ENCODE assay signal across 11 cellular contexts in the genomic region with DNA sequence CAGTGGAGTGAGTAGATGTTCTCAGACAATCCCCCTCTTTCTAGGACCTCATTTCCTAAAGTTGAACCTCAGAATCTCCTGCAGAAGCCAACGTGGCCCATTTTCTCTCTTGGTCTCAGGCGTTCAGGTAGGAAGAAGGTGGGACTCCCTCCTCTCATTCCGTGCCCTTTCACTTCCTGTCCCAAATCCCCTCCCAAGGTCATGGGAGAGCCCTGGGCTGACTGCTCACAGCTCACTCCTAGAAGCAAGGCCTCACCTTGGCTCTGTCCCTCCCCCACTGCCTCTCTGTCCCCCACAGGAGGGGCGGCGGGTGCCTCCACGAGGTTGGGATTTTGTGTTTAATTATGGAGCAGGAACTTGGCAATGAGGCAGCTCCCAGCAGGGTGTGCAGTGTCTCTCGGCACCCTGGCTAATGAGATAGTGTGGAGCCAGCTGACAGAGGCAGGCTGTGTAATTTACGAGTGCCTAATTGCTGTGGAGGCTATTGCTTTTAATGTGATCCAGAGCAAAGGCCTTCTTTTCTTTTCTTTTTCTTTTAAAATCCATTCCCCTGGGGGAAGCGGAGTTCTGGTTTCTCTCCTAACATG. TPM values are rescaled to one million over a fixed set of nuclear protein-coding genes. Genes with fewer than 3 reads are reported as not detected.
DNase-seq lines count a peak whose midpoint lies in the region; ATAC-seq and TF ChIP-seq lines count a peak whose summit lies in the region.
"Had no signal": no experiment of that assay in that cellular context is flagged by ENCODE, and none has a peak within 500 bp of the region (broad histone marks: within the 10 kb centered on the region; RNA-seq: fewer than 3 reads in every experiment).

No MANE protein-coding gene starts in this region.

- H3K9me3 ChIP-seq in HCT116 (ENCODE audit: control insufficient read depth in 1 of 2, insufficient read depth in 1 of 2, low read depth in 1 of 2, low read length in 2 of 2), result no peaks in the 10 kb centered on the region

- H3K36me3 ChIP-seq in HCT116 (ENCODE audit: control insufficient read depth in 1 of 2, insufficient read depth in 2 of 2, low read length in 2 of 2), result no peaks in the 10 kb centered on the region

- intact Hi-C loops in HCT116 (cut with micrococcal nuclease), result no loop called here

- peaks cover 17 to 22% of the 10 kb centered on the region in 2 experiments for H3K4me1 ChIP-seq in HCT116 (ENCODE audit: control insufficient read depth in 1 of 2, insufficient read depth in 2 of 2, low read length in 2 of 2)

- TF ChIP-seq POLR2A in HCT116 (IDR thresholded peaks at IDR 0.05; ENCODE audit: borderline replicate concordance, extremely low read depth, insufficient read depth, insufficient read length), result no peak

- no peak overlapping the region for H3K9ac ChIP-seq in HCT116 (ENCODE audit: low read length)

- H3K9me2 ChIP-seq in HCT116 (ENCODE audit: insufficient read depth), result no peaks in the 10 kb centered on the region

- no peak for DNase-seq in HCT116 (ENCODE audit: low read depth, low spot score)
- DNase-seq in NCI-H2171 (lab: John Stamatoyannopoulos, UW), result peak; percentile 83
- peak; percentile 60 for DNase-seq in cerebellum (ENCODE audit: low spot score)
- peak; percentile 48 for DNase-seq in pons (ENCODE audit: low spot score)
- DNase-seq in GM03348 (ENCODE audit: low spot score), result no peak
- DNase-seq: activated B cell treated with CpG ODN at 0.5 μM for 24 hours; stimulated activated CD4-positive, alpha-beta T cell treated with anti-CD3 and anti-CD28 coated beads, Interleukin-4, amount 100 ng/mL, for 1 hour had no signal

- no peak for TF ChIP-seq RAD21 in HCT116 (IDR thresholded peaks at IDR 0.05; ENCODE audit: low read depth)

- RAD21 ChIA-PET in HCT116 (lab: Charles Lee; ENCODE audit: low non-redundant PET in 1 of 2, low total read pairs in 2 of 2, uncharacterized antibody in 2 of 2, unreplicated experiment in 2 of 2), result no interaction called here

- BruUV-seq in HCT116 (replicated peaks; lab: Mats Ljungman, UMichigan), result no TSS peak

- H3K27ac ChIP-seq in HCT116 (ENCODE audit: low read depth, low read length), result no peak overlapping the region

- POLR2A ChIA-PET in HCT116 (lab: Charles Lee), result no interaction called here

- no peaks in the 10 kb centered on the region for H3K79me2 ChIP-seq in HCT116 (ENCODE audit: insufficient read depth, low read length)

- no peak overlapping the region for H2AFZ ChIP-seq in HCT116 (ENCODE audit: low read depth, low read length, poor library complexity, severe bottlenecking)

- H3K4me3 ChIP-seq in HCT116 (replicated peaks in 1 of 2; ENCODE audit: low read depth in 1 of 2, low read length in 2 of 2), result no peak overlapping the region

- H3K27me3 ChIP-seq in HCT116 (ENCODE audit: insufficient read depth, low read length), result no peaks in the 10 kb centered on the region

- H3K4me2 ChIP-seq in HCT116 (ENCODE audit: low read length), result 0 out of 2 replicates have a peak overlapping the region, but pooled peaks have one; percentile 25

- no peaks in the 10 kb centered on the region for H4K20me1 ChIP-seq in HCT116 (ENCODE audit: insufficient read depth)

- no peak for TF ChIP-seq CTCF in HCT116 (IDR thresholded peaks at IDR 0.05 in 2 of 3, conservative IDR thresholded peaks at IDR 0.05 in 1 of 3; ENCODE audit: borderline replicate concordance in 1 of 3, insufficient read depth in 1 of 3, low read depth in 2 of 3, low read length in 2 of 3)

- CTCF ChIA-PET in HCT116 (lab: Charles Lee), result interaction anchor here (1.2 to 12.3 kb wide), 3 partner anchors 10 to 34 kb away, joined by 3 to 200 read pairs (median 4); no protein-coding TSS in a partner anchor

- no peak for ATAC-seq in HCT116
- ATAC-seq in HG03469 (IDR thresholded peaks at IDR 0.05; ENCODE audit: unreplicated experiment), result no peak
- no peak for ATAC-seq in GM19397 (IDR thresholded peaks at IDR 0.05; ENCODE audit: unreplicated experiment)
- ATAC-seq in HG03095 (IDR thresholded peaks at IDR 0.05; ENCODE audit: unreplicated experiment), result no peak

TF ChIP-seq in HCT116, 20 proteins besides CTCF, POLR2A, EP300 and RAD21:
- TF ChIP-seq POLR2AphosphoS5 (IDR thresholded peaks at IDR 0.05; ENCODE audit: low read depth, low read length) (no peak), ZFX (IDR thresholded peaks at IDR 0.05) (no peak), SIN3A (IDR thresholded peaks at IDR 0.05; ENCODE audit: low read depth) (no peak), TCF7L2 (IDR thresholded peaks at IDR 0.05; ENCODE audit: borderline replicate concordance, extremely low read depth, insufficient read depth, insufficient read length) (peak; percentile 18)

RNA-seq across cellular contexts. Expression of a gene that starts 9.1 kb away (rescaled TPM):
- total RNA-seq in HCT116 (2021; ENCODE audit: unreplicated experiment) (32.0 TPM), cerebellum (1.00 TPM)
- polyA plus RNA-seq in HCT116 (2012), result 30.5 and 30.7 TPM in 2 replicates

RNA-seq across cellular contexts. Expression of a gene that starts 39.5 kb away (rescaled TPM):
- total RNA-seq in HCT116 (2021; ENCODE audit: unreplicated experiment), result 3.9 TPM
- polyA plus RNA-seq in HCT116 (2012), result 3.2 and 4.4 TPM in 2 replicates
- 2.5 TPM for total RNA-seq in cerebellum
- total RNA-seq: LHCN-M2 had no signal

Comparison
In these comparisons a context has a peak if more than half of its experiments do, and no peak if none do; other contexts are left out.
1. DNase-seq: peak in NCI-H2171 (single experiment), cerebellum (single experiment) and pons (single experiment); none in HCT116 (single experiment) and GM03348 (single experiment).
2. RNA of a gene that starts 9.1 kb away (total RNA-seq): 32.0 TPM in HCT116 (single experiment); 1.00 TPM in cerebellum (single experiment); every median in the first group is over 10 times any median in the second.